Comparison of ENCODE assay signal across 8 cellular contexts in the genomic region with DNA sequence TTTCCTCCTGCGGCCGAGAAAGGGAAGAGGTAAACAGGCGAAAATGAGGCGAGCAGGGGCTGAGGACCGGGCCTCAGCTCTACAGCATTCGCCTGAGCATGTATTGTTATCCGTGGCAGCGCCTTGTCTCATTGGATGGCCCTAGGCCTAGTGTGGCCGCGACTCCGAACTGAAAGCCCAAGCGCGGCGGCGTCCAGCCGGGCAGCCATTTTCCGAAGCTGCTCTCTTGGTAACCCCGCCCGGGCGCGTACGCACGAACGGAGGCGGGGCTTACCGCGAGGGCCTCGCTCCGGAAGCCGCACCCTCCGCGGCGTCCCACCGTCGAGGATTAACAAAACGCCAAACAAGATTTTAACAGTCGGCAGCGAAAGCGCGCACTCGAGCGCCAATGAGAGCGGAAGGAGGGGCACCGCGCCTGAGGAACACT. TPM values are rescaled to one million over a fixed set of nuclear protein-coding genes. Genes with fewer than 3 reads are reported as not detected.
A peak's percentile ranks its signal among the peaks of the same experiment; 100 is the strongest.
DNase-seq lines count a peak whose midpoint lies in the region; ATAC-seq and TF ChIP-seq lines count a peak whose summit lies in the region.

No MANE protein-coding gene starts in this region.

- POLR2A ChIA-PET in GM10248 (lab: Yijun Ruan, JAX), result no interaction called here

- peak; percentile 81 for ATAC-seq in left lobe of liver

- dilution Hi-C loops in mammary epithelial cell (cut with HindIII; ENCODE audit: low sequenced_read_pairs), result no loop called here

- WGBS in mammary epithelial cell (ENCODE audit: low coverage, missing lambda C conversion rate), result 1% methylated on average over 22 of the region's 45 CpGs

- CTCF ChIA-PET in Calu3 (lab: Charles Lee), result interaction anchor here (0.7 kb wide), 1 partner anchor 1194 kb away, joined by 3 read pairs; no protein-coding TSS in a partner anchor
- CTCF ChIA-PET in mammary epithelial cell (lab: Charles Lee; ENCODE audit: low non-redundant PET), result interaction anchor here (0.6 kb wide), 1 partner anchor 186 kb away, joined by 5 read pairs; no protein-coding TSS in a partner anchor
- CTCF ChIA-PET in GM10248 (lab: Yijun Ruan, JAX), result interaction anchor here (0.9 to 1.5 kb wide), 3 partner anchors 261 to 311 kb away, joined by 3 read pairs; no protein-coding TSS in a partner anchor

- H3K4me2 ChIP-seq in mammary epithelial cell (ENCODE audit: insufficient read depth, low read depth, low read length), result peak overlapping the region; percentile 91

- peak overlapping the region; percentile 88 for H2AFZ ChIP-seq in mammary epithelial cell (ENCODE audit: low read depth, low read length)

- H3K27ac ChIP-seq in mammary epithelial cell (ENCODE audit: insufficient read depth, low read depth, low read length), result peak overlapping the region; percentile 98

- no TSS peak for BruUV-seq in Calu3 (replicated peaks; lab: Mats Ljungman, UMichigan)
- BruUV-seq in mammary epithelial cell (replicated peaks; lab: Mats Ljungman, UMichigan), result no TSS peak

- H3K4me1 Mint-ChIP-seq in Calu3 (ENCODE audit: low read depth, unreplicated experiment) (peaks cover 20% of the 10 kb centered on the region), HFFc6 (ENCODE audit: low read depth) (peaks cover 50% of the 10 kb centered on the region)

- peaks cover 48% of the 10 kb centered on the region for H3K79me2 ChIP-seq in mammary epithelial cell (ENCODE audit: insufficient read depth, low read length)

- peaks cover 8% of the 10 kb centered on the region for H3K4me1 ChIP-seq in mammary epithelial cell (ENCODE audit: insufficient read depth, low read length)

- H3K9me3 Mint-ChIP-seq in Calu3 (ENCODE audit: low read depth, unreplicated experiment) (peaks cover 2% of the 10 kb centered on the region), HFFc6 (no peaks in the 10 kb centered on the region)

- H3K27me3 ChIP-seq in mammary epithelial cell (ENCODE audit: insufficient read depth, low read length), result no peaks in the 10 kb centered on the region

- peak overlapping the region; percentile 63 to 76 (median 64) for H3K4me3 ChIP-seq in mammary epithelial cell (replicated peaks in 1 of 3; ENCODE audit: insufficient read depth in 1 of 3, low read depth in 2 of 3, low read length in 3 of 3)

- no peaks in the 10 kb centered on the region for H3K9me3 ChIP-seq in mammary epithelial cell (replicated peaks; ENCODE audit: insufficient read depth, low read length)

- H4K20me1 ChIP-seq in mammary epithelial cell (ENCODE audit: insufficient read depth, low read length), result no peaks in the 10 kb centered on the region

- H3K36me3 Mint-ChIP-seq in Calu3 (ENCODE audit: insufficient read depth, unreplicated experiment) (peaks cover 47% of the 10 kb centered on the region), HFFc6 (ENCODE audit: low read depth) (peaks cover 15% of the 10 kb centered on the region)

- peak overlapping the region; percentile 55 for H3K27ac Mint-ChIP-seq in Calu3 (ENCODE audit: unreplicated experiment)
- peak overlapping the region; percentile 100 for H3K27ac Mint-ChIP-seq in HFFc6

- TF ChIP-seq CTCF in Calu3 (IDR thresholded peaks at IDR 0.05; ENCODE audit: unreplicated experiment) (no peak), HFFc6 (IDR thresholded peaks at IDR 0.05) (no peak), mammary epithelial cell (conservative IDR thresholded peaks at IDR 0.05 in 1 of 2, IDR thresholded peaks at IDR 0.05 in 1 of 2; ENCODE audit: extremely low read depth in 1 of 2, insufficient read depth in 1 of 2, low read depth in 1 of 2, low read length in 2 of 2) (no peak), GM10248 (IDR thresholded peaks at IDR 0.05; ENCODE audit: control extremely low read depth, extremely low read depth, low read depth, missing control alignments) (no peak)

- peak overlapping the region; percentile 96 for H3K9ac ChIP-seq in mammary epithelial cell (ENCODE audit: insufficient read depth, low read length)

- H3K4me3 Mint-ChIP-seq in Calu3 (ENCODE audit: low read depth, unreplicated experiment), result peak overlapping the region; percentile 70
- peak overlapping the region; percentile 95 for H3K4me3 Mint-ChIP-seq in HFFc6

- peak; percentile 97 for DNase-seq in Calu3
- DNase-seq in HFFc6, result no peak
- DNase-seq in T-helper 2 cell, result peak in 3 of 5 experiments; percentile 89 to 95 (median 94)
- no peak for DNase-seq in mammary epithelial cell
- DNase-seq in left lobe of liver (ENCODE audit: low spot score), result peak; percentile 97
- peak in 2 of 3 donors; percentile 88 to 95 for DNase-seq in stimulated activated CD4-positive, alpha-beta T cell treated with anti-CD3 and anti-CD28 coated beads, TNF-alpha, amount 100 ng/mL, for 1 hour (ENCODE audit: low read depth in 3 of 3, low spot score in 1 of 3)
- DNase-seq in cerebellar nuclear complex (lab: John Stamatoyannopoulos, UW), result no peak
- no peak for DNase-seq in GM10248 (ENCODE audit: extremely low spot score)

- H3K27me3 Mint-ChIP-seq in Calu3 (ENCODE audit: unreplicated experiment) (peaks cover 8% of the 10 kb centered on the region), HFFc6 (ENCODE audit: insufficient read depth) (peaks cover 7% of the 10 kb centered on the region)

- H3K36me3 ChIP-seq in mammary epithelial cell (ENCODE audit: insufficient read depth, low read length), result no peaks in the 10 kb centered on the region

- intact Hi-C loops in Calu3 (cut with micrococcal nuclease; ENCODE audit: unreplicated experiment), result no loop called here
- intact Hi-C loops in mammary epithelial cell (cut with micrococcal nuclease), result loop anchor here (1.0 to 10.0 kb wide), 4 partner anchors 39 to 309 kb away; no protein-coding TSS in a partner anchor

- in situ Hi-C loops in mammary epithelial cell (cut with MboI; ENCODE audit: low sequenced_read_pairs in 2 of 2), result no loop called here

RNA-seq across cellular contexts. Expression of gene USP1, which starts 0.8 kb away (rescaled TPM):
- total RNA-seq in Calu3 (2022), result 44.7 and 49.8 TPM in 2 replicates
- total RNA-seq in HFFc6 (2021; fragmentation: NEBNext Ultra II Directional; extraction: Animal tissue kit (Norgen Biotek cat#: 25700)), result 10 to 100 TPM; 15.0 to 30.9 (median 28.3) TPM
- 10 to 100 TPM; 15.3 to 36.4 TPM for total RNA-seq in mammary epithelial cell
- 10.4 TPM for polyA plus RNA-seq in mammary epithelial cell
- polyA minus RNA-seq in mammary epithelial cell, result 12.8 TPM
- total RNA-seq in left lobe of liver, result 5.0 TPM

Comparison
In these comparisons a context has a peak if more than half of its experiments do, and no peak if none do; other contexts are left out.
1. DNase-seq: peak in Calu3 (single experiment), T-helper 2 cell (3 of 5), left lobe of liver (single experiment) and stimulated activated CD4-positive, alpha-beta T cell treated with anti-CD3 and anti-CD28 coated beads, TNF-alpha, amount 100 ng/mL, for 1 hour (2 of 3); none in HFFc6 (single experiment), mammary epithelial cell (single experiment), cerebellar nuclear complex (0 of 2) and GM10248 (single experiment).